In genomic region chr17:49787932-49788442, GRCh38 we compare ENCODE assay signal across 1 cellular context.
TF ChIP-seq lines count a peak whose summit lies in the region.

No MANE protein-coding gene starts in this region.

TF ChIP-seq in IMR-90, 13 proteins besides CTCF, POLR2A, EP300 and RAD21:
- no peak for TF ChIP-seq RCOR1 (IDR thresholded peaks at IDR 0.05; ENCODE audit: insufficient replicate concordance, low read length)
- TF ChIP-seq USF2 (IDR thresholded peaks at IDR 0.05; ENCODE audit: low read depth, low read length): no peak
- no peak for TF ChIP-seq CHD1 (IDR thresholded peaks at IDR 0.05; ENCODE audit: low read depth, low read length)
- no peak for TF ChIP-seq MXI1 (IDR thresholded peaks at IDR 0.05; ENCODE audit: borderline replicate concordance, low read depth, low read length)
- TF ChIP-seq BHLHE40 (IDR thresholded peaks at IDR 0.05; ENCODE audit: low read depth, low read length): no peak
- TF ChIP-seq NFE2L2 (IDR thresholded peaks at IDR 0.05; ENCODE audit: low read depth, low read length): no peak
- no peak for TF ChIP-seq MAZ (IDR thresholded peaks at IDR 0.05; ENCODE audit: borderline replicate concordance, low read depth, low read length)
- TF ChIP-seq CEBPB (IDR thresholded peaks at IDR 0.05; ENCODE audit: low read depth, low read length): no peak
